Comparison of ENCODE assay signal across 8 cellular contexts in the genomic region with DNA sequence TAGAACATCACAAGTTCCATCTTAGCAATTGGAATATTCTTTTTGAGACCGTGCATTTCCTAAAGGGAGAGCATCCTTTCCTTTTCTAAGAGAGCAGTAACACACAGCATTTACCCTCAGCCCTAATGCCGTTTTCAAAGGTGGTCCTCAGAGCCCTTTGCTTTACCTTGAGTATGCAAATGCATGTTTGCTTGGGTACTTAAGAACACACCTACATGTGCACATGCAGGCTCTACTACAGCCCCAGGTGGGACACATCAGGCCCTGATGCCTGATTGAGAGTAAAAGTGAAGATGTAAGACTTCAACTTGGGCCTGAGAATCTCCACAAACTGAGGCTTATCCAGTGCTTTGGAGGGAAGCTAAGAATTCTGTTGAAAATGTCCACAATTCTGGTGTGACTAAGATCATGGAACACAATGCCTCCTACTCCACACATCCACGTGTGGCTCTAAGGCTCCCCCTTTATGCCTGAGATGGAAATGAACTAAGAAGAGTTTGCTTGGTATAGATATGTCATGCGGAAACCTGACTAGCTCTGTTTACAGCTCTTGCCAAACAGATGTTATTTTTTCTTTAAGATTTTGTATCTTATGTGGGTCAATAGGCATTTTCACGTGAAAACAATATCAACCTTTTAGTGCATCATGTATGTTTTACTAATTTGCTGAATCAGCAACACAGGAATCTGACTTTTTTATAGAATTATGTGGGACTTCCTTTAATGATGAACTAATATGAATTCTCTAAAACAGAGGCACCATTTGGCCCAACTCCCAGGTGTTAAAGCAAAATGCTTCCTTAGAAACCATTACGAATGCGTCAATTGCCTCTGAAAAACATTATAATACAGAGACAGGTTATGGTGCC. TPM values are rescaled to one million over a fixed set of nuclear protein-coding genes. Genes with fewer than 3 reads are reported as not detected.
DNase-seq lines count a peak whose midpoint lies in the region; ATAC-seq, FAIRE-seq and TF ChIP-seq lines count a peak whose summit lies in the region.

No MANE protein-coding gene starts in this region.

- H3K4me3 Mint-ChIP-seq in Caco-2 (ENCODE audit: unreplicated experiment) (no peak overlapping the region), astrocyte (ENCODE audit: unreplicated experiment) (no peak overlapping the region)

- no peak for FAIRE-seq in astrocyte (lab: Jason Lieb, UNC)

- H3K4me2 ChIP-seq in astrocyte (ENCODE audit: low read length) = no peak overlapping the region

- no peak overlapping the region for H3K27ac ChIP-seq in astrocyte (ENCODE audit: low read depth, low read length)
- no peak overlapping the region for H3K27ac ChIP-seq in liver (ENCODE audit: low read depth in 1 of 2, low read length in 2 of 2)

- no peak overlapping the region for H2AFZ ChIP-seq in astrocyte (ENCODE audit: low read depth, low read length)

- no peak overlapping the region for H3K27ac Mint-ChIP-seq in Caco-2 (ENCODE audit: unreplicated experiment)
- no peak overlapping the region for H3K27ac Mint-ChIP-seq in astrocyte (ENCODE audit: unreplicated experiment)

- H3K9ac ChIP-seq in astrocyte (ENCODE audit: low read length) (no peak overlapping the region), liver (ENCODE audit: low read depth in 1 of 2, low read length in 2 of 2) (no peak overlapping the region)

- H3K36me3 ChIP-seq in Caco-2 (ENCODE audit: control insufficient read depth, insufficient read depth, low read length) = no peaks in the 10 kb centered on the region
- no peaks in the 10 kb centered on the region for H3K36me3 ChIP-seq in astrocyte (ENCODE audit: insufficient read depth, low read length)
- peaks cover 0 to 6% (median 1%) of the 10 kb centered on the region in 4 donors for H3K36me3 ChIP-seq in liver (ENCODE audit: control insufficient read depth in 4 of 4, insufficient read depth in 3 of 4, low read depth in 1 of 4, low read length in 3 of 4)

- WGBS in liver = 93% methylated on average over 7 of the region's 7 CpGs

- H3K27me3 Mint-ChIP-seq in Caco-2 (ENCODE audit: insufficient read depth, unreplicated experiment) (no peaks in the 10 kb centered on the region), astrocyte (ENCODE audit: low read depth, unreplicated experiment) (no peaks in the 10 kb centered on the region)

- intact Hi-C loops in Caco-2 (cut with micrococcal nuclease; ENCODE audit: unreplicated experiment) = loop anchor here (1.0 kb wide), 1 partner anchor 134 kb away; no protein-coding TSS in a partner anchor

- H3K27me3 ChIP-seq in Caco-2 (replicated peaks; ENCODE audit: control insufficient read depth, insufficient read depth, low read length) = no peaks in the 10 kb centered on the region
- peaks cover 3% of the 10 kb centered on the region for H3K27me3 ChIP-seq in astrocyte (ENCODE audit: insufficient read depth, low read length)
- H3K27me3 ChIP-seq in liver (ENCODE audit: control insufficient read depth in 4 of 4, insufficient read depth in 4 of 4, low read length in 3 of 4) = no peaks in the 10 kb centered on the region

- H3K4me1 ChIP-seq in Caco-2 = no peaks in the 10 kb centered on the region
- H3K4me1 ChIP-seq in astrocyte (ENCODE audit: insufficient read depth, low read length) = no peaks in the 10 kb centered on the region
- no peaks in the 10 kb centered on the region for H3K4me1 ChIP-seq in liver (ENCODE audit: control insufficient read depth in 4 of 4, insufficient read depth in 4 of 4, low read length in 3 of 4)

- BruUV-seq in Caco-2 (replicated peaks; lab: Mats Ljungman, UMichigan) = no TSS peak

- H3K9me3 ChIP-seq in Caco-2 = no peaks in the 10 kb centered on the region
- H3K9me3 ChIP-seq in astrocyte (ENCODE audit: insufficient read depth, low read depth, low read length) = no peaks in the 10 kb centered on the region
- H3K9me3 ChIP-seq in liver (ENCODE audit: control insufficient read depth in 4 of 4, low read length in 3 of 4) = no peaks in the 10 kb centered on the region

- no peak for ATAC-seq in GM18873 (IDR thresholded peaks at IDR 0.05; ENCODE audit: low FRiP score, unreplicated experiment)
- no peak for ATAC-seq in GM21367 (IDR thresholded peaks at IDR 0.05; ENCODE audit: unreplicated experiment)

- H3K79me2 ChIP-seq in astrocyte (ENCODE audit: insufficient read depth, low read length) = no peaks in the 10 kb centered on the region

- H3K36me3 Mint-ChIP-seq in Caco-2 (ENCODE audit: insufficient read depth, unreplicated experiment) (no peaks in the 10 kb centered on the region), astrocyte (ENCODE audit: low read depth, unreplicated experiment) (peaks cover 4% of the 10 kb centered on the region)

- H3K9me3 Mint-ChIP-seq in Caco-2 (ENCODE audit: unreplicated experiment) (no peaks in the 10 kb centered on the region), astrocyte (ENCODE audit: unreplicated experiment) (no peaks in the 10 kb centered on the region)

- H3K4me3 ChIP-seq in Caco-2 (ENCODE audit: low read depth, low read length) (no peak overlapping the region), astrocyte (ENCODE audit: insufficient read depth, low read depth, low read length) (no peak overlapping the region), liver (ENCODE audit: low read depth in 1 of 3, low read length in 3 of 3) (no peak overlapping the region)

- CTCF ChIA-PET in Caco-2 (lab: Charles Lee) = interaction anchor here (1.0 kb wide), 2 partner anchors 124 to 408 kb away, joined by 3 read pairs; no protein-coding TSS in a partner anchor

- TF ChIP-seq CTCF in Caco-2 (IDR thresholded peaks at IDR 0.05; ENCODE audit: insufficient read depth in 1 of 2, low read depth in 1 of 2, low read length in 1 of 2, severe bottlenecking in 1 of 2, unreplicated experiment in 1 of 2) = peak; percentile 8 to 12
- peak; percentile 58 for TF ChIP-seq CTCF in LNCAP (IDR thresholded peaks at IDR 0.05)
- TF ChIP-seq CTCF in astrocyte (IDR thresholded peaks at IDR 0.05; ENCODE audit: insufficient read depth, low read depth, low read length) = peak; percentile 22
- TF ChIP-seq CTCF in liver (IDR thresholded peaks at IDR 0.05; ENCODE audit: low read depth, low read length, missing input control) = peak; percentile 36

- H3K4me1 Mint-ChIP-seq in Caco-2 (ENCODE audit: low read depth, unreplicated experiment) = peaks cover 6% of the 10 kb centered on the region
- H3K4me1 Mint-ChIP-seq in astrocyte (ENCODE audit: low read depth, unreplicated experiment) = peaks cover 10% of the 10 kb centered on the region

- DNase-seq in Caco-2 (no peak), astrocyte (ENCODE audit: low read depth) (peak; percentile 17), iPS-NIHi7 (ENCODE audit: extremely low spot score) (no peak), HK-2 (ENCODE audit: unreplicated experiment) (no peak)

- peak in 1 of 2 donors; percentile 93 for TF ChIP-seq RAD21 in liver (IDR thresholded peaks at IDR 0.05)

- POLR2A ChIA-PET in Caco-2 (lab: Charles Lee) = no interaction called here

- H4K20me1 ChIP-seq in astrocyte (ENCODE audit: insufficient read depth, low read length) = no peaks in the 10 kb centered on the region

TF ChIP-seq in liver, 16 proteins besides CTCF, POLR2A, EP300 and RAD21:
- TF ChIP-seq ATF3 (IDR thresholded peaks at IDR 0.05) = no peak
- TF ChIP-seq, protein P1, sequence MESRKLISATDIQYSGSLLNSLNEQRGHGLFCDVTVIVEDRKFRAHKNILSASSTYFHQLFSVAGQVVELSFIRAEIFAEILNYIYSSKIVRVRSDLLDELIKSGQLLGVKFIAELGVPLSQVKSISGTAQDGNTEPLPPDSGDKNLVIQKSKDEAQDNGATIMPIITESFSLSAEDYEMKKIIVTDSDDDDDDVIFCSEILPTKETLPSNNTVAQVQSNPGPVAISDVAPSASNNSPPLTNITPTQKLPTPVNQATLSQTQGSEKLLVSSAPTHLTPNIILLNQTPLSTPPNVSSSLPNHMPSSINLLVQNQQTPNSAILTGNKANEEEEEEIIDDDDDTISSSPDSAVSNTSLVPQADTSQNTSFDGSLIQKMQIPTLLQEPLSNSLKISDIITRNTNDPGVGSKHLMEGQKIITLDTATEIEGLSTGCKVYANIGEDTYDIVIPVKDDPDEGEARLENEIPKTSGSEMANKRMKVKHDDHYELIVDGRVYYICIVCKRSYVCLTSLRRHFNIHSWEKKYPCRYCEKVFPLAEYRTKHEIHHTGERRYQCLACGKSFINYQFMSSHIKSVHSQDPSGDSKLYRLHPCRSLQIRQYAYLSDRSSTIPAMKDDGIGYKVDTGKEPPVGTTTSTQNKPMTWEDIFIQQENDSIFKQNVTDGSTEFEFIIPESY (IDR thresholded peaks at IDR 0.05) = no peak
- TF ChIP-seq EGR1 (IDR thresholded peaks at IDR 0.05; ENCODE audit: low read depth in 2 of 2) = no peak
- TF ChIP-seq, protein P2, sequence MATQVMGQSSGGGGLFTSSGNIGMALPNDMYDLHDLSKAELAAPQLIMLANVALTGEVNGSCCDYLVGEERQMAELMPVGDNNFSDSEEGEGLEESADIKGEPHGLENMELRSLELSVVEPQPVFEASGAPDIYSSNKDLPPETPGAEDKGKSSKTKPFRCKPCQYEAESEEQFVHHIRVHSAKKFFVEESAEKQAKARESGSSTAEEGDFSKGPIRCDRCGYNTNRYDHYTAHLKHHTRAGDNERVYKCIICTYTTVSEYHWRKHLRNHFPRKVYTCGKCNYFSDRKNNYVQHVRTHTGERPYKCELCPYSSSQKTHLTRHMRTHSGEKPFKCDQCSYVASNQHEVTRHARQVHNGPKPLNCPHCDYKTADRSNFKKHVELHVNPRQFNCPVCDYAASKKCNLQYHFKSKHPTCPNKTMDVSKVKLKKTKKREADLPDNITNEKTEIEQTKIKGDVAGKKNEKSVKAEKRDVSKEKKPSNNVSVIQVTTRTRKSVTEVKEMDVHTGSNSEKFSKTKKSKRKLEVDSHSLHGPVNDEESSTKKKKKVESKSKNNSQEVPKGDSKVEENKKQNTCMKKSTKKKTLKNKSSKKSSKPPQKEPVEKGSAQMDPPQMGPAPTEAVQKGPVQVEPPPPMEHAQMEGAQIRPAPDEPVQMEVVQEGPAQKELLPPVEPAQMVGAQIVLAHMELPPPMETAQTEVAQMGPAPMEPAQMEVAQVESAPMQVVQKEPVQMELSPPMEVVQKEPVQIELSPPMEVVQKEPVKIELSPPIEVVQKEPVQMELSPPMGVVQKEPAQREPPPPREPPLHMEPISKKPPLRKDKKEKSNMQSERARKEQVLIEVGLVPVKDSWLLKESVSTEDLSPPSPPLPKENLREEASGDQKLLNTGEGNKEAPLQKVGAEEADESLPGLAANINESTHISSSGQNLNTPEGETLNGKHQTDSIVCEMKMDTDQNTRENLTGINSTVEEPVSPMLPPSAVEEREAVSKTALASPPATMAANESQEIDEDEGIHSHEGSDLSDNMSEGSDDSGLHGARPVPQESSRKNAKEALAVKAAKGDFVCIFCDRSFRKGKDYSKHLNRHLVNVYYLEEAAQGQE (IDR thresholded peaks at IDR 0.05) = no peak
- no peak for TF ChIP-seq RXRA (IDR thresholded peaks at IDR 0.05)
- TF ChIP-seq TAF1 (conservative IDR thresholded peaks at IDR 0.05) = no peak
- no peak for TF ChIP-seq JUND (IDR thresholded peaks at IDR 0.05)

RNA-seq across cellular contexts. Expression of gene SLC2A8, which starts 48.9 kb away (rescaled TPM):
- total RNA-seq in Caco-2 (2022) (141 and 144 TPM in 2 replicates), astrocyte (16.5 and 18.8 TPM in 2 replicates), liver (10 to 100 TPM; 10.9 to 18.7 TPM)
- 10 to 100 TPM; 21.1 to 24.5 TPM for polyA plus RNA-seq in liver
